Comparison of ENCODE assay signal across 2 cellular contexts in the genomic region with DNA sequence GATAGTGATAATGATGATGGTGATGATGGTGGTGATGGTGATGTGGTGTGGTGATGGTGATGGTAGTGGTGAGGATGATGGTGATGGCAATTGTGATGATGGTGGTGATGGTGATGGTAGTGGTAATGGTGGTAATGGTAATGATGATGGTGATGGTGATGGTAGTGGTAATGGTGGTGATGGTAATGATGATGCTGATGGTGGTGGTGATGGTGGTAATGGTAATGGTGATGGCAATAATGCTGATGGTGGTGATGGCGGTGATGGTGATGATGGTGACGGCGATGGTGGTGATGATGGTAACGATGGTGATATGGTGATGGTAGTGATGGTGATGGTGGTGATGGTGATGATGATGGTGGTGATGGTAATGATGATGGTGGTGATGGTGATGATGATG.
TF ChIP-seq lines count a peak whose summit lies in the region.

No MANE protein-coding gene starts in this region.

TF ChIP-seq in HEK293T, 16 proteins besides CTCF, POLR2A, EP300 and RAD21:
- no peak for TF ChIP-seq ARNT (IDR thresholded peaks at IDR 0.05)
- 0 out of 2 replicates have a peak, but pooled peaks have one; percentile 6 for TF ChIP-seq TARDBP (IDR thresholded peaks at IDR 0.05)

TF ChIP-seq in GM12878, 131 proteins besides CTCF, POLR2A, EP300 and RAD21:
- TF ChIP-seq ZNF207 (IDR thresholded peaks at IDR 0.05; ENCODE audit: borderline replicate concordance) (no peak), GABPA (IDR thresholded peaks at IDR 0.05; ENCODE audit: low read depth) (no peak), NBN (IDR thresholded peaks at IDR 0.05) (no peak), IRF5 (IDR thresholded peaks at IDR 0.05; ENCODE audit: borderline replicate concordance) (0 out of 2 replicates have a peak, but pooled peaks have one; percentile 16)
